ENCODE assay signal across 1 cellular context in genomic region chr17:45585794-45586650, GRCh38.
TF ChIP-seq lines count a peak whose summit lies in the region.

No MANE protein-coding gene starts in this region.

TF ChIP-seq in K562, 482 proteins besides CTCF, POLR2A, EP300 and RAD21 (continued from another document):
- TF ChIP-seq ZBTB33 (CRISPR knock-in tag; IDR thresholded peaks at IDR 0.05) (peak; percentile 63; the same call in 1 of the 2 replicates), NRF1 (conservative IDR thresholded peaks at IDR 0.05 in 1 of 2, IDR thresholded peaks at IDR 0.05 in 1 of 2) (peak in 1 of 2 experiments; percentile 20; a peak in 2 of 4 replicates), L3MBTL2 (IDR thresholded peaks at IDR 0.05) (peak; percentile 55), MAX (CRISPR knock-in tag; IDR thresholded peaks at IDR 0.05) (peak; percentile 48)
TF ChIP-seq in K562: peak in this region for 8; not testable (repeated sequence) for 474.
